In genomic region chr2:38700881-38701458, GRCh38 we compare ENCODE assay signal across 18 cellular contexts. TPM values are rescaled to one million over a fixed set of nuclear protein-coding genes. Genes with fewer than 3 reads are reported as not detected.
DNase-seq lines count a peak whose midpoint lies in the region; ATAC-seq, FAIRE-seq and TF ChIP-seq lines count a peak whose summit lies in the region.
"Had no signal": no experiment of that assay in that cellular context is flagged by ENCODE, and none has a peak within 500 bp of the region (broad histone marks: within the 10 kb centered on the region; RNA-seq: fewer than 3 reads in every experiment).

No MANE protein-coding gene starts in this region.

- H3K4me3 ChIP-seq in hepatocyte (no peak overlapping the region), esophagus squamous epithelium (no peak overlapping the region)
- H3K4me3 ChIP-seq: left lung, ovary had no signal

- TF ChIP-seq POLR2A in H54 (IDR thresholded peaks at IDR 0.05; ENCODE audit: low read depth, low read length) (no peak), esophagus squamous epithelium (IDR thresholded peaks at IDR 0.05) (no peak)

- H3K9me3 ChIP-seq in hepatocyte (ENCODE audit: low read depth), result no peaks in the 10 kb centered on the region
- H3K9me3 ChIP-seq in esophagus squamous epithelium, result no peaks in the 10 kb centered on the region
- H3K9me3 ChIP-seq: left lung, ovary had no signal

- peak; percentile 67 for FAIRE-seq in H54 (lab: Jason Lieb, UNC)
- FAIRE-seq: GM12892 had no signal

- POLR2A ChIA-PET in activated CD8-positive, alpha-beta T cell treated with anti-CD3 and anti-CD28 coated beads for 36 hours (lab: Charles Lee), result interaction anchor here (1.1 to 1.4 kb wide), 2 partner anchors 20 to 50 kb away, joined by 4 to 5 read pairs; partner anchors contain the start of gene SRSF7

- H3K36me3 ChIP-seq in hepatocyte (replicated peaks; ENCODE audit: insufficient read depth, low read depth) (no peaks in the 10 kb centered on the region), esophagus squamous epithelium (no peaks in the 10 kb centered on the region)
- H3K36me3 ChIP-seq: brain microvascular endothelial cell, left lung, ovary had no signal

- intact Hi-C loops in activated CD8-positive, alpha-beta T cell treated with anti-CD3 and anti-CD28 coated beads for 36 hours (cut with micrococcal nuclease), result no loop called here
- intact Hi-C loops in esophagus squamous epithelium (cut with DNase I), result no loop called here

- H3K9me3 Mint-ChIP-seq in T-helper 1 cell treated with Interleukin-12 subunit alpha and Interleukin-12 subunit beta and Interleukin-4 antibody, amounts not matched to agents 30 μg/mL and 1 μg/mL, for 36 hours, result no peaks in the 10 kb centered on the region
- no peaks in the 10 kb centered on the region for H3K9me3 Mint-ChIP-seq in activated CD8-positive, alpha-beta T cell treated with anti-CD3 and anti-CD28 coated beads for 36 hours

- DNase-seq in T-helper 1 cell, result no peak
- DNase-seq in H54 (ENCODE audit: insufficient read length, low spot score), result no peak
- no peak for DNase-seq in activated CD8-positive, alpha-beta T cell treated with anti-CD3 and anti-CD28 coated beads for 36 hours
- no peak for DNase-seq in hepatocyte (ENCODE audit: low spot score)
- DNase-seq in esophagus squamous epithelium (lab: John Stamatoyannopoulos, UW), result no peak
- no peak for DNase-seq in NCI-H2171 (lab: John Stamatoyannopoulos, UW)
- DNase-seq in GM10266 (ENCODE audit: extremely low spot score), result no peak
- DNase-seq: brain microvascular endothelial cell, left lung, NCI-H2081, NCI-H526, ovary had no signal

- peaks cover 28% of the 10 kb centered on the region for H3K36me3 Mint-ChIP-seq in T-helper 1 cell treated with Interleukin-12 subunit alpha and Interleukin-12 subunit beta and Interleukin-4 antibody, amounts not matched to agents 30 μg/mL and 1 μg/mL, for 36 hours (ENCODE audit: low read depth)
- H3K36me3 Mint-ChIP-seq in activated CD8-positive, alpha-beta T cell treated with anti-CD3 and anti-CD28 coated beads for 36 hours (ENCODE audit: low read depth), result peaks cover 38% of the 10 kb centered on the region

- H3K27ac ChIP-seq in hepatocyte (peak overlapping the region; percentile 59), esophagus squamous epithelium (peak overlapping the region in 1 of 4 donors; percentile 11)
- H3K27ac ChIP-seq: 22Rv1, brain microvascular endothelial cell, left lung, ovary had no signal

- H3K79me2 ChIP-seq in hepatocyte, result peaks cover 13% of the 10 kb centered on the region

- no peak overlapping the region for H3K4me2 ChIP-seq in hepatocyte

- CTCF ChIA-PET in activated CD8-positive, alpha-beta T cell treated with anti-CD3 and anti-CD28 coated beads for 36 hours (lab: Charles Lee), result no interaction called here

- H3K27me3 ChIP-seq in hepatocyte (no peaks in the 10 kb centered on the region), esophagus squamous epithelium (no peaks in the 10 kb centered on the region)
- H3K27me3 ChIP-seq: brain microvascular endothelial cell, left lung, ovary had no signal

- ATAC-seq in activated CD8-positive, alpha-beta T cell treated with anti-CD3 and anti-CD28 coated beads for 36 hours, result no peak
- ATAC-seq: left lung had no signal

- H3K4me3 Mint-ChIP-seq in T-helper 1 cell treated with Interleukin-12 subunit alpha and Interleukin-12 subunit beta and Interleukin-4 antibody, amounts not matched to agents 30 μg/mL and 1 μg/mL, for 36 hours, result peak overlapping the region; percentile 70
- H3K4me3 Mint-ChIP-seq in activated CD8-positive, alpha-beta T cell treated with anti-CD3 and anti-CD28 coated beads for 36 hours, result peak overlapping the region; percentile 59
- H3K4me3 Mint-ChIP-seq: CD14-positive monocyte, type B pancreatic cell had no signal

- peak overlapping the region; percentile 87 for H3K27ac Mint-ChIP-seq in T-helper 1 cell treated with Interleukin-12 subunit alpha and Interleukin-12 subunit beta and Interleukin-4 antibody, amounts not matched to agents 30 μg/mL and 1 μg/mL, for 36 hours
- peak overlapping the region; percentile 84 for H3K27ac Mint-ChIP-seq in activated CD8-positive, alpha-beta T cell treated with anti-CD3 and anti-CD28 coated beads for 36 hours
- H3K27ac Mint-ChIP-seq: CD14-positive monocyte, type B pancreatic cell had no signal

- TF ChIP-seq CTCF in activated CD8-positive, alpha-beta T cell treated with anti-CD3 and anti-CD28 coated beads for 36 hours (IDR thresholded peaks at IDR 0.05), result no peak
- TF ChIP-seq CTCF in hepatocyte (IDR thresholded peaks at IDR 0.05; ENCODE audit: poor library complexity) (no peak), esophagus squamous epithelium (IDR thresholded peaks at IDR 0.05) (no peak), GM10266 (IDR thresholded peaks at IDR 0.05; ENCODE audit: control insufficient read depth, insufficient read depth, low read depth, missing control alignments) (no peak)

- no peak overlapping the region for H2AFZ ChIP-seq in hepatocyte

- H3K4me1 ChIP-seq in hepatocyte (ENCODE audit: insufficient read depth), result peaks cover 27% of the 10 kb centered on the region
- peaks cover 0 to 11% (median 0%) of the 10 kb centered on the region in 3 donors for H3K4me1 ChIP-seq in esophagus squamous epithelium
- H3K4me1 ChIP-seq: left lung had no signal

- no peaks in the 10 kb centered on the region for H4K20me1 ChIP-seq in hepatocyte (ENCODE audit: insufficient read depth, poor library complexity, severe bottlenecking)

- no peaks in the 10 kb centered on the region for H3K9me2 ChIP-seq in hepatocyte (replicated peaks; ENCODE audit: insufficient read depth)

- H3K4me1 Mint-ChIP-seq in T-helper 1 cell treated with Interleukin-12 subunit alpha and Interleukin-12 subunit beta and Interleukin-4 antibody, amounts not matched to agents 30 μg/mL and 1 μg/mL, for 36 hours (ENCODE audit: low read depth), result peaks cover 47% of the 10 kb centered on the region
- peaks cover 51% of the 10 kb centered on the region for H3K4me1 Mint-ChIP-seq in activated CD8-positive, alpha-beta T cell treated with anti-CD3 and anti-CD28 coated beads for 36 hours (ENCODE audit: low read depth)
- H3K4me1 Mint-ChIP-seq: CD14-positive monocyte had no signal

- no peaks in the 10 kb centered on the region for H3K27me3 Mint-ChIP-seq in T-helper 1 cell treated with Interleukin-12 subunit alpha and Interleukin-12 subunit beta and Interleukin-4 antibody, amounts not matched to agents 30 μg/mL and 1 μg/mL, for 36 hours (ENCODE audit: low read depth)
- H3K27me3 Mint-ChIP-seq in activated CD8-positive, alpha-beta T cell treated with anti-CD3 and anti-CD28 coated beads for 36 hours, result no peaks in the 10 kb centered on the region
- H3K27me3 Mint-ChIP-seq: type B pancreatic cell had no signal

RNA-seq across cellular contexts. Expression of gene GALM, which starts 35.1 kb away (rescaled TPM):
- 10 to 100 TPM; 38.3 to 40.6 TPM for total RNA-seq in activated CD8-positive, alpha-beta T cell treated with anti-CD3 and anti-CD28 coated beads for 36 hours
- total RNA-seq in hepatocyte (49.2 and 59.4 TPM in 2 replicates), esophagus squamous epithelium (10 to 100 TPM in 1 of 4 donors, 1 to 10 TPM in 3; 2.6 to 10.5 (median 4.8) TPM)
- 48.3 and 52.6 TPM in 2 replicates for polyA plus RNA-seq in hepatocyte
- total RNA-seq: H4 had no signal

RNA-seq across cellular contexts. Expression of gene SRSF7, which starts 50.2 kb away (rescaled TPM):
- 100 to 1,000 TPM; 320 to 333 TPM for total RNA-seq in activated CD8-positive, alpha-beta T cell treated with anti-CD3 and anti-CD28 coated beads for 36 hours
- total RNA-seq in hepatocyte, result 113 and 120 TPM in 2 replicates
- 147 and 172 TPM in 2 replicates for polyA plus RNA-seq in hepatocyte
- 100 to 1,000 TPM in 2 of 4 donors, 10 to 100 TPM in 2; 57.0 to 127 (median 103) TPM for total RNA-seq in esophagus squamous epithelium
